Comparison of ENCODE assay signal across 10 cellular contexts in genomic region chr2:71995067-71995665, GRCh38.
DNase-seq lines count a peak whose midpoint lies in the region; ATAC-seq and TF ChIP-seq lines count a peak whose summit lies in the region.
"Had no signal": no experiment of that assay in that cellular context is flagged by ENCODE, and none has a peak within 500 bp of the region (broad histone marks: within the 10 kb centered on the region; RNA-seq: fewer than 3 reads in every experiment).

No MANE protein-coding gene starts in this region.

- H3K27me3 Mint-ChIP-seq in nephron progenitor cell (ENCODE audit: low read depth, poor library complexity): peaks cover 16% of the 10 kb centered on the region

- no peaks in the 10 kb centered on the region for H3K79me2 ChIP-seq in DND-41 (ENCODE audit: insufficient read depth, low read length)

- no peak overlapping the region for H3K4me2 ChIP-seq in DND-41 (ENCODE audit: insufficient read depth, low read length)

- in situ Hi-C loops in brain microvascular endothelial cell (cut with HindIII; ENCODE audit: low pct_ligation_motif_present, low sequenced_read_pairs): no loop called here

- ATAC-seq in DND-41 (ENCODE audit: insufficient read depth, low read depth) (no peak), HG02840 (IDR thresholded peaks at IDR 0.05; ENCODE audit: low FRiP score, unreplicated experiment) (no peak)
- ATAC-seq: naive thymus-derived CD4-positive, alpha-beta T cell had no signal

- H3K4me3 ChIP-seq in DND-41 (ENCODE audit: low read depth in 1 of 2, low read length in 2 of 2) (no peak overlapping the region), brain microvascular endothelial cell (ENCODE audit: low read depth, low read length) (no peak overlapping the region)

- no peaks in the 10 kb centered on the region for H4K20me1 ChIP-seq in DND-41 (ENCODE audit: insufficient read depth, low read length)

- no peaks in the 10 kb centered on the region for H3K9me3 ChIP-seq in DND-41 (ENCODE audit: insufficient read depth, low read length, severe bottlenecking)

- DNase-seq in DND-41: no peak
- peak; percentile 43 for DNase-seq in NAMALWA (ENCODE audit: low spot score)
- DNase-seq in brain microvascular endothelial cell: peak; percentile 7
- DNase-seq in nephron progenitor cell: no peak
- DNase-seq in posterior cingulate gyrus: no peak
- no peak for DNase-seq in stimulated activated CD8-positive, alpha-beta memory T cell treated with anti-CD3 and anti-CD28 coated beads, Interleukin-4, amount 100 ng/mL, for 48 hours
- DNase-seq in SK-N-DZ (ENCODE audit: low spot score): no peak
- DNase-seq: activated naive CD8-positive, alpha-beta T cell treated with anti-CD3 and anti-CD28 coated beads, Interleukin-2, amount 10 ng/mL, durations not matched to agents 7 days and 5 days; naive thymus-derived CD4-positive, alpha-beta T cell had no signal

- H3K9me3 Mint-ChIP-seq in nephron progenitor cell: no peaks in the 10 kb centered on the region
- H3K9me3 Mint-ChIP-seq: activated naive CD8-positive, alpha-beta T cell treated with anti-CD3 and anti-CD28 coated beads, Interleukin-2, amount 10 ng/mL, durations not matched to agents 7 days and 5 days had no signal

- peaks cover 3% of the 10 kb centered on the region for H3K27me3 ChIP-seq in DND-41 (ENCODE audit: insufficient read depth, low read length, poor library complexity)
- H3K27me3 ChIP-seq in brain microvascular endothelial cell (replicated peaks): no peaks in the 10 kb centered on the region

- H3K27ac ChIP-seq in DND-41 (ENCODE audit: low read length): no peak overlapping the region
- no peak overlapping the region for H3K27ac ChIP-seq in brain microvascular endothelial cell

- intact Hi-C loops in posterior cingulate gyrus (cut with DNase I): no loop called here

- peak; percentile 52 for TF ChIP-seq CTCF in DND-41 (IDR thresholded peaks at IDR 0.05; ENCODE audit: borderline replicate concordance, extremely low read depth, low read length, poor library complexity, severe bottlenecking)
- peak; percentile 40 for TF ChIP-seq CTCF in brain microvascular endothelial cell (IDR thresholded peaks at IDR 0.05; ENCODE audit: low read depth, low read length, missing control alignments)
- TF ChIP-seq CTCF in nephron progenitor cell (IDR thresholded peaks at IDR 0.05): peak; percentile 31

- no peaks in the 10 kb centered on the region for H3K4me1 ChIP-seq in DND-41 (ENCODE audit: insufficient read depth, low read length)

- H3K9ac ChIP-seq in DND-41 (ENCODE audit: low read depth, low read length): no peak overlapping the region

- no peak overlapping the region for H3K4me3 Mint-ChIP-seq in nephron progenitor cell
- H3K4me3 Mint-ChIP-seq: activated naive CD8-positive, alpha-beta T cell treated with anti-CD3 and anti-CD28 coated beads, Interleukin-2, amount 10 ng/mL, durations not matched to agents 7 days and 5 days; naive thymus-derived CD4-positive, alpha-beta T cell had no signal

- no peak overlapping the region for H3K27ac Mint-ChIP-seq in nephron progenitor cell
- H3K27ac Mint-ChIP-seq: activated naive CD8-positive, alpha-beta T cell treated with anti-CD3 and anti-CD28 coated beads, Interleukin-2, amount 10 ng/mL, durations not matched to agents 7 days and 5 days; naive thymus-derived CD4-positive, alpha-beta T cell had no signal

- H3K4me1 Mint-ChIP-seq in nephron progenitor cell: peaks cover 7% of the 10 kb centered on the region
- H3K4me1 Mint-ChIP-seq: activated naive CD8-positive, alpha-beta T cell treated with anti-CD3 and anti-CD28 coated beads, Interleukin-2, amount 10 ng/mL, durations not matched to agents 7 days and 5 days; naive thymus-derived CD4-positive, alpha-beta T cell had no signal

- no peaks in the 10 kb centered on the region for H3K36me3 ChIP-seq in DND-41 (ENCODE audit: insufficient read depth, low read length)
- H3K36me3 ChIP-seq in brain microvascular endothelial cell (replicated peaks): no peaks in the 10 kb centered on the region

- no peaks in the 10 kb centered on the region for H3K36me3 Mint-ChIP-seq in nephron progenitor cell (ENCODE audit: low read depth)
- H3K36me3 Mint-ChIP-seq: activated naive CD8-positive, alpha-beta T cell treated with anti-CD3 and anti-CD28 coated beads, Interleukin-2, amount 10 ng/mL, durations not matched to agents 7 days and 5 days; naive thymus-derived CD4-positive, alpha-beta T cell had no signal

- H2AFZ ChIP-seq in DND-41 (ENCODE audit: low read depth, low read length): no peak overlapping the region

Comparison
In these comparisons a context has a peak if more than half of its experiments do, and no peak if none do; other contexts are left out.
1. DNase-seq: peak in NAMALWA (single experiment) and brain microvascular endothelial cell (single experiment); none in DND-41 (single experiment), nephron progenitor cell (single experiment), posterior cingulate gyrus (0 of 10), stimulated activated CD8-positive, alpha-beta memory T cell treated with anti-CD3 and anti-CD28 coated beads, Interleukin-4, amount 100 ng/mL, for 48 hours (single experiment) and SK-N-DZ (single experiment).
2. Peak in every context shown above with its lines, with median percentiles within 50 percentile points of each other: CTCF ChIP-seq.